In genomic region chr6:13327691-13328075, GRCh38 we compare ENCODE assay signal across 8 cellular contexts. TPM values are rescaled to one million over a fixed set of nuclear protein-coding genes. Genes with fewer than 3 reads are reported as not detected.
DNase-seq lines count a peak whose midpoint lies in the region; ATAC-seq and TF ChIP-seq lines count a peak whose summit lies in the region.

No MANE protein-coding gene starts in this region.

- H3K4me1 Mint-ChIP-seq in T-cell, result peaks cover 20 to 33% (median 29%) of the 10 kb centered on the region in 3 donors

- H3K4me3 ChIP-seq in heart right ventricle, result peak overlapping the region; percentile 75 to 95 (median 82)
- peak overlapping the region; percentile 75 to 98 for H3K4me3 ChIP-seq in foreskin fibroblast (ENCODE audit: low read depth in 1 of 2, low read length in 2 of 2)
- peak overlapping the region; percentile 97 for H3K4me3 ChIP-seq in skeletal muscle cell (ENCODE audit: low read depth, low read length)

- peaks cover 0 to 45% (median 21%) of the 10 kb centered on the region in 9 donors for H3K4me1 ChIP-seq in heart right ventricle

- no peaks in the 10 kb centered on the region for H3K27me3 Mint-ChIP-seq in T-cell

- H3K27me3 ChIP-seq in heart right ventricle, result no peaks in the 10 kb centered on the region

- peaks cover 18% of the 10 kb centered on the region for H3K36me3 Mint-ChIP-seq in T-cell

- no peaks in the 10 kb centered on the region for H3K9me3 Mint-ChIP-seq in T-cell

- peak overlapping the region; percentile 71 to 98 (median 95) for H3K27ac ChIP-seq in heart right ventricle

- ATAC-seq in heart right ventricle (no peak), Right ventricle myocardium inferior (no peak), T-cell (replicated peaks in 1 of 4) (peak in 3 of 4 experiments; percentile 2 to 17 (median 10))

- POLR2A ChIA-PET in T-cell (lab: Charles Lee), result interaction anchor here (1.1 to 1.9 kb wide), 3 partner anchors 25 to 288 kb away, joined by 3 to 10 read pairs (median 7); partner anchors contain the start of genes NOL7 (in 1 of the 2) and SIRT5 (in 1 of the 2)

- peak overlapping the region; percentile 86 to 93 (median 92) for H3K4me3 Mint-ChIP-seq in T-cell

- no peaks in the 10 kb centered on the region for H3K9me3 ChIP-seq in heart right ventricle

- intact Hi-C loops in heart right ventricle (cut with DNase I), result loop anchor here in 2 of 10 donors (5.0 kb wide), 2 partner anchors 370 to 415 kb away; no protein-coding TSS in a partner anchor
- intact Hi-C loops in Right ventricle myocardium inferior (cut with DNase I), result loop anchor here (2.0 to 5.0 kb wide), 2 partner anchors 159 to 285 kb away; partner anchors contain the start of gene GFOD1

- in situ Hi-C loops in GM13977 (cut with MboI; ENCODE audit: low pct_unique_long_range_greater_than_20kb, low sequenced_read_pairs, unreplicated experiment), result loop anchor here (25.0 kb wide), 1 partner anchor 415 kb away; no protein-coding TSS in a partner anchor

- peak overlapping the region; percentile 88 to 91 for H3K27ac Mint-ChIP-seq in T-cell

- peaks cover 0 to 40% (median 18%) of the 10 kb centered on the region in 9 donors for H3K36me3 ChIP-seq in heart right ventricle

- CTCF ChIA-PET in T-cell (lab: Charles Lee), result interaction anchor here (0.8 to 2.7 kb wide), 8 partner anchors 9 to 783 kb away, joined by 3 to 19 read pairs (median 4); partner anchors contain the start of genes GFOD1 (in 1 of the 2) and SIRT5 (in 1 of the 2)

- no peak for TF ChIP-seq CTCF in heart right ventricle (IDR thresholded peaks at IDR 0.05)
- TF ChIP-seq CTCF in foreskin fibroblast (IDR thresholded peaks at IDR 0.05; ENCODE audit: low read depth, low read length), result no peak
- no peak for TF ChIP-seq CTCF in GM13977 (IDR thresholded peaks at IDR 0.05; ENCODE audit: extremely low read depth, insufficient read depth, missing control alignments)

- WGBS in heart right ventricle, 2 donors, result 1% methylated on average over 10 of the region's 10 CpGs

- DNase-seq in heart right ventricle, result no peak
- no peak for DNase-seq in Right ventricle myocardium inferior (ENCODE audit: missing footprints)
- DNase-seq in T-cell, result peak in 2 of 34 experiments; percentile 3
- peak in 1 of 2 donors; percentile 15 for DNase-seq in foreskin fibroblast
- no peak for DNase-seq in skeletal muscle cell (ENCODE audit: low read depth)
- DNase-seq in NCI-H2171 (lab: John Stamatoyannopoulos, UW), result no peak
- DNase-seq in GM13977 (ENCODE audit: low spot score), result no peak
- no peak for DNase-seq in stimulated activated naive CD4-positive, alpha-beta T cell (lab: John Stamatoyannopoulos, UW)

RNA-seq across cellular contexts. Expression of gene TBC1D7, which starts 0.7 kb away (rescaled TPM):
- 10 to 100 TPM; 21.7 to 42.6 (median 28.6) TPM for total RNA-seq in heart right ventricle
- polyA plus RNA-seq in heart right ventricle, result 10 to 100 TPM; 17.3 to 19.3 TPM
- 32.2 TPM for total RNA-seq in Right ventricle myocardium inferior
- total RNA-seq in T-cell, result 10 to 100 TPM; 12.7 to 16.2 (median 14.6) TPM

Comparison
In these comparisons a context has a peak if more than half of its experiments do, and no peak if none do; other contexts are left out.
1. ATAC-seq: peak in T-cell (3 of 4); none in heart right ventricle (0 of 8) and Right ventricle myocardium inferior (single experiment).
2. Peak in every context shown above with its lines, with median percentiles within 50 percentile points of each other: H3K4me3 ChIP-seq.